1 cellular context compared by ENCODE assay signal in the genomic region with DNA sequence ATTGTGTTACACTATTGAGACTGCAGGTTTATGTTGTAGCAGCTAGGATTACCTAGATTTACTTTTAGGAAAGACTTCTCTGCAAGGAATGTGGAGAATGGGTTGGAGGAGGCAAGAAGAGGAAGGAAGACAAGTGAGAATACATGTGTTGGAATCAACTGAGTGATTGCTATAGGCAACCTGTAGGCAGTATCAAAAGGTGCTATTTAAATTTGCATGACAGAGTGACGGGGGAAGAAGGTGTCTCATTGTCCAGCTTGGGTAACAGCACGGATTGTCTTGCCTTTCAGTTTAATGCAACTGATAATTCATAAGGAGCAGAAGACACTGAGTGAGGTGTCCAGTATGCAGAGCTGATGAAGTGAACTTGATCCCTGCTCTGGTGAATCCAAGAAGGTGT.
TF ChIP-seq lines count a peak whose summit lies in the region.

No MANE protein-coding gene starts in this region.

TF ChIP-seq in IMR-90, 13 proteins besides CTCF, POLR2A, EP300 and RAD21:
- TF ChIP-seq, protein P1, sequence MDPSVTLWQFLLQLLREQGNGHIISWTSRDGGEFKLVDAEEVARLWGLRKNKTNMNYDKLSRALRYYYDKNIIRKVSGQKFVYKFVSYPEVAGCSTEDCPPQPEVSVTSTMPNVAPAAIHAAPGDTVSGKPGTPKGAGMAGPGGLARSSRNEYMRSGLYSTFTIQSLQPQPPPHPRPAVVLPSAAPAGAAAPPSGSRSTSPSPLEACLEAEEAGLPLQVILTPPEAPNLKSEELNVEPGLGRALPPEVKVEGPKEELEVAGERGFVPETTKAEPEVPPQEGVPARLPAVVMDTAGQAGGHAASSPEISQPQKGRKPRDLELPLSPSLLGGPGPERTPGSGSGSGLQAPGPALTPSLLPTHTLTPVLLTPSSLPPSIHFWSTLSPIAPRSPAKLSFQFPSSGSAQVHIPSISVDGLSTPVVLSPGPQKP (IDR thresholded peaks at IDR 0.05; ENCODE audit: borderline replicate concordance, low read depth, low read length) = no peak
